9 cellular contexts compared by ENCODE assay signal in genomic region chr17:7405413-7405881, GRCh38. TPM values are rescaled to one million over a fixed set of nuclear protein-coding genes. Genes with fewer than 3 reads are reported as not detected.
A peak's percentile ranks its signal among the peaks of the same experiment; 100 is the strongest.
DNase-seq lines count a peak whose midpoint lies in the region; ATAC-seq, FAIRE-seq and TF ChIP-seq lines count a peak whose summit lies in the region.
"Had no signal": no experiment of that assay in that cellular context is flagged by ENCODE, and none has a peak within 500 bp of the region (broad histone marks: within the 10 kb centered on the region; RNA-seq: fewer than 3 reads in every experiment).

No MANE protein-coding gene starts in this region.

- H3K36me3 Mint-ChIP-seq in activated T-cell treated with anti-CD3 and anti-CD28 coated beads, Interleukin-2, amount 50 U/mL, for 24 hours (ENCODE audit: low read depth): peaks cover 11% of the 10 kb centered on the region
- H3K36me3 Mint-ChIP-seq in brain: peaks cover 26% of the 10 kb centered on the region
- H3K36me3 Mint-ChIP-seq in type B pancreatic cell: peaks cover 12% of the 10 kb centered on the region

- no peak for DNase-seq in activated T-cell treated with anti-CD3 and anti-CD28 coated beads, Interleukin-2, amount 50 U/mL, for 24 hours
- DNase-seq in activated T-cell treated with anti-CD3 and anti-CD28 coated beads for 4 hours (no peak), lower lobe of right lung (no peak), type B pancreatic cell (ENCODE audit: extremely low spot score, unreplicated experiment) (no peak), AG08395 (ENCODE audit: low spot score) (no peak), HTR-8/SVneo (ENCODE audit: insufficient read length, low spot score) (no peak)

- peak overlapping the region; percentile 76 for H3K4me3 Mint-ChIP-seq in activated T-cell treated with anti-CD3 and anti-CD28 coated beads, Interleukin-2, amount 50 U/mL, for 24 hours
- H3K4me3 Mint-ChIP-seq in brain (peak overlapping the region; percentile 88 to 95 (median 93)), type B pancreatic cell (peak overlapping the region; percentile 87)

- intact Hi-C loops in lower lobe of right lung (cut with DNase I): no loop called here

- no peak for FAIRE-seq in HTR-8/SVneo (lab: Jason Lieb, UNC)

- no peaks in the 10 kb centered on the region for H3K9me3 Mint-ChIP-seq in activated T-cell treated with anti-CD3 and anti-CD28 coated beads, Interleukin-2, amount 50 U/mL, for 24 hours
- peaks cover 0 to 2% (median 0%) of the 10 kb centered on the region in 5 experiments for H3K9me3 Mint-ChIP-seq in brain
- H3K9me3 Mint-ChIP-seq in type B pancreatic cell: no peaks in the 10 kb centered on the region

- peak overlapping the region; percentile 77 for H3K4me3 ChIP-seq in lower lobe of right lung

- peak overlapping the region; percentile 69 for H3K27ac ChIP-seq in lower lobe of right lung

- peaks cover 17% of the 10 kb centered on the region for H3K4me1 Mint-ChIP-seq in activated T-cell treated with anti-CD3 and anti-CD28 coated beads, Interleukin-2, amount 50 U/mL, for 24 hours (ENCODE audit: low read depth)
- peaks cover 39% of the 10 kb centered on the region for H3K4me1 Mint-ChIP-seq in brain
- peaks cover 10% of the 10 kb centered on the region for H3K4me1 Mint-ChIP-seq in type B pancreatic cell (ENCODE audit: unreplicated experiment)

- peak overlapping the region; percentile 71 for H3K27ac Mint-ChIP-seq in activated T-cell treated with anti-CD3 and anti-CD28 coated beads, Interleukin-2, amount 50 U/mL, for 24 hours
- H3K27ac Mint-ChIP-seq in brain (peak overlapping the region; percentile 94 to 98 (median 97)), type B pancreatic cell (peak overlapping the region; percentile 46)

- H3K9me3 ChIP-seq in lower lobe of right lung: no peaks in the 10 kb centered on the region

- no peak for ATAC-seq in lower lobe of right lung
- ATAC-seq in HG02973 (IDR thresholded peaks at IDR 0.05; ENCODE audit: unreplicated experiment): no peak

- H3K27me3 Mint-ChIP-seq in activated T-cell treated with anti-CD3 and anti-CD28 coated beads, Interleukin-2, amount 50 U/mL, for 24 hours: peaks cover 8% of the 10 kb centered on the region
- H3K27me3 Mint-ChIP-seq in brain (peaks cover 14% of the 10 kb centered on the region), type B pancreatic cell (peaks cover 4% of the 10 kb centered on the region)

- H3K36me3 ChIP-seq in lower lobe of right lung: no peaks in the 10 kb centered on the region

- H3K27me3 ChIP-seq in lower lobe of right lung (ENCODE audit: low read depth): no peaks in the 10 kb centered on the region

- H3K4me1 ChIP-seq in lower lobe of right lung: peaks cover 20% of the 10 kb centered on the region

- TF ChIP-seq CTCF in brain (conservative IDR thresholded peaks at IDR 0.05) (no peak), lower lobe of right lung (IDR thresholded peaks at IDR 0.05) (no peak), type B pancreatic cell (conservative IDR thresholded peaks at IDR 0.05) (no peak)

RNA-seq across cellular contexts. Expression of gene TMEM256, which starts 1.6 kb away (rescaled TPM):
- polyA plus RNA-seq in brain (ENCODE audit: insufficient read depth, low read depth, low replicate concordance): 125 TPM
- 51.2 TPM for total RNA-seq in lower lobe of right lung
- 89.8 and 90.3 TPM in 2 replicates for total RNA-seq in type B pancreatic cell (ENCODE audit: low replicate concordance)

RNA-seq across cellular contexts. Expression of gene NLGN2, which starts 2.2 kb away (rescaled TPM):
- 53.9 TPM for polyA plus RNA-seq in brain (ENCODE audit: insufficient read depth, low read depth, low replicate concordance)
- total RNA-seq in lower lobe of right lung: 9.5 TPM
- 15.0 and 68.4 TPM in 2 replicates for total RNA-seq in type B pancreatic cell (ENCODE audit: low replicate concordance)

RNA-seq across cellular contexts. Expression of gene PLSCR3, which starts 11.1 kb away (rescaled TPM):
- 39.1 TPM for polyA plus RNA-seq in brain (ENCODE audit: insufficient read depth, low read depth, low replicate concordance)
- total RNA-seq in lower lobe of right lung (27.1 TPM), type B pancreatic cell (ENCODE audit: low replicate concordance) (39.8 and 55.8 TPM in 2 replicates)

RNA-seq across cellular contexts. Expression of gene SPEM1, which starts 14.7 kb away (rescaled TPM):
- not detected for polyA plus RNA-seq in brain (ENCODE audit: insufficient read depth, low read depth, low replicate concordance)
- total RNA-seq in lower lobe of right lung (not detected), type B pancreatic cell (ENCODE audit: low replicate concordance) (0.31 TPM in 1 of 2 replicates, not detected in the other)
- total RNA-seq: activated CD8-positive, alpha-beta memory T cell treated with anti-CD3 and anti-CD28 coated beads for 36 hours had no signal

RNA-seq across cellular contexts. Expression of gene SPEM2, which starts 20.0 kb away (rescaled TPM):
- polyA plus RNA-seq in brain (ENCODE audit: insufficient read depth, low read depth, low replicate concordance): not detected
- total RNA-seq in lower lobe of right lung: not detected
- not detected in 2 replicates for total RNA-seq in type B pancreatic cell (ENCODE audit: low replicate concordance)
- total RNA-seq: activated CD8-positive, alpha-beta memory T cell treated with anti-CD3 and anti-CD28 coated beads for 36 hours had no signal

Comparison
In these comparisons a context has a peak if more than half of its experiments do, and no peak if none do; other contexts are left out.
1. H3K27ac Mint-ChIP-seq: peak in every context shown above with its lines; median percentile 97 in brain; 71 in activated T-cell treated with anti-CD3 and anti-CD28 coated beads, Interleukin-2, amount 50 U/mL, for 24 hours; 46 in type B pancreatic cell.